In genomic region chr19:3272532-3272931, GRCh38 we compare ENCODE assay signal across 1 cellular context.
TF ChIP-seq lines count a peak whose summit lies in the region.

No MANE protein-coding gene starts in this region.

TF ChIP-seq in SK-N-SH, 30 proteins besides CTCF, POLR2A, EP300 and RAD21 (continued from another document):
- TF ChIP-seq FOSL2 (IDR thresholded peaks at IDR 0.05; ENCODE audit: borderline replicate concordance, low read depth) (no peak), USF1 (IDR thresholded peaks at IDR 0.05; ENCODE audit: borderline replicate concordance, low read depth) (no peak), CHD2 (IDR thresholded peaks at IDR 0.05; ENCODE audit: low read length, partially characterized antibody) (no peak), YY1 (IDR thresholded peaks at IDR 0.05; ENCODE audit: low read depth) (no peak), FOXM1 (IDR thresholded peaks at IDR 0.05; ENCODE audit: low read depth) (no peak)
